ENCODE assay signal across 11 cellular contexts in the genomic region with DNA sequence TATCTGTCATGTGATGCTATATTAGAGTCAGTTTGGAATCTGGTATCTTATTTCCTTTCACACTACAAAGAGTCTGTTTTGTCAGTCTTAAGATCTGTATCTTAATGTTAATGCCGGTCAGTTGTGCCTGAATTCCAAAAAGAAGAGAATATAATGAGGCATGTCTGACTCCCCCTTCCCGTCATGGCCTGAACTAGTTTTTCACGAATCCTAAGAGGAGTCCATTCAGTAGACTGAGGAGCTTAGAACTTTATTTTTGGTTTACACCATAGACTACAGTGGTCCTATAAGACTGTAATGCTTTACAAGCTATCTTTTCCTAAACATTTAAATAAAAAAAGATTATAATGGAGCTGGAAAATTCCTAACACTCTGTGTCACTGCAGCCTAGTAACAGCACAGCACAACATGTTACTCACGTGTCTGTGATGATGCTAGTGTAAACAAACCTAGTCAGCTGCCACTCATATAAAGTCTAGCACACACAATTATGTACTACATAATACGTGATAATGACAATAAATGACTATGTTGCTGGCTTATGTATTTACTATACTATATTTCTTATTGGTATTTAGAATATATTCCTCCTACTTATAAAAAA. TPM values are rescaled to one million over a fixed set of nuclear protein-coding genes. Genes with fewer than 3 reads are reported as not detected.
DNase-seq lines count a peak whose midpoint lies in the region; ATAC-seq and TF ChIP-seq lines count a peak whose summit lies in the region.
"Had no signal": no experiment of that assay in that cellular context is flagged by ENCODE, and none has a peak within 500 bp of the region (broad histone marks: within the 10 kb centered on the region; RNA-seq: fewer than 3 reads in every experiment).

No MANE protein-coding gene starts in this region.

- TF ChIP-seq CTCF in MCF 10A (IDR thresholded peaks at IDR 0.05; ENCODE audit: unreplicated experiment) (no peak), breast epithelium (IDR thresholded peaks at IDR 0.05) (no peak), RWPE1 (conservative IDR thresholded peaks at IDR 0.05; ENCODE audit: low read depth) (no peak), foreskin keratinocyte (conservative IDR thresholded peaks at IDR 0.05) (no peak), type B pancreatic cell (conservative IDR thresholded peaks at IDR 0.05) (no peak), lower leg skin (IDR thresholded peaks at IDR 0.05) (no peak)

- H3K27me3 ChIP-seq in breast epithelium (no peaks in the 10 kb centered on the region), foreskin keratinocyte (no peaks in the 10 kb centered on the region)

- POLR2A ChIA-PET in MCF 10A (lab: Yijun Ruan, JAX) = interaction anchor here (0.6 to 0.9 kb wide), 3 partner anchors 11 to 1079 kb away, joined by 4 to 5 read pairs (median 4); a partner anchor contains a TSS
- POLR2A ChIA-PET in RWPE1 (lab: Yijun Ruan, JAX; ENCODE audit: low non-redundant PET) = no interaction called here

- H3K4me3 Mint-ChIP-seq in MCF 10A (ENCODE audit: unreplicated experiment) = no peak overlapping the region
- no peak overlapping the region for H3K4me3 Mint-ChIP-seq in type B pancreatic cell
- H3K4me3 Mint-ChIP-seq in stimulated activated naive CD8-positive, alpha-beta T cell treated with anti-CD3 and anti-CD28 coated beads, Interleukin-15, amount 100 ng/mL, for 72 hours = no peak overlapping the region

- H3K9me3 Mint-ChIP-seq in MCF 10A (ENCODE audit: unreplicated experiment) = no peaks in the 10 kb centered on the region
- H3K9me3 Mint-ChIP-seq in type B pancreatic cell = no peaks in the 10 kb centered on the region
- H3K9me3 Mint-ChIP-seq in stimulated activated naive CD8-positive, alpha-beta T cell treated with anti-CD3 and anti-CD28 coated beads, Interleukin-15, amount 100 ng/mL, for 72 hours = no peaks in the 10 kb centered on the region

- H3K27ac ChIP-seq in breast epithelium (no peak overlapping the region), RWPE1 (no peak overlapping the region), foreskin keratinocyte (no peak overlapping the region)

- H3K27me3 Mint-ChIP-seq in MCF 10A (ENCODE audit: insufficient read depth, unreplicated experiment) (no peaks in the 10 kb centered on the region), type B pancreatic cell (no peaks in the 10 kb centered on the region)
- no peaks in the 10 kb centered on the region for H3K27me3 Mint-ChIP-seq in stimulated activated naive CD8-positive, alpha-beta T cell treated with anti-CD3 and anti-CD28 coated beads, Interleukin-15, amount 100 ng/mL, for 72 hours

- ATAC-seq in foreskin keratinocyte = peak; percentile 100
- no peak for ATAC-seq in stimulated activated naive CD8-positive, alpha-beta T cell treated with anti-CD3 and anti-CD28 coated beads, Interleukin-15, amount 100 ng/mL, for 72 hours
- no peak for ATAC-seq in GM21529 (IDR thresholded peaks at IDR 0.05; ENCODE audit: unreplicated experiment)

- H3K4me1 Mint-ChIP-seq in MCF 10A (ENCODE audit: insufficient read depth, unreplicated experiment) (peaks cover 1% of the 10 kb centered on the region), type B pancreatic cell (ENCODE audit: unreplicated experiment) (peaks cover 3% of the 10 kb centered on the region)
- no peaks in the 10 kb centered on the region for H3K4me1 Mint-ChIP-seq in stimulated activated naive CD8-positive, alpha-beta T cell treated with anti-CD3 and anti-CD28 coated beads, Interleukin-15, amount 100 ng/mL, for 72 hours

- H3K4me3 ChIP-seq in breast epithelium (no peak overlapping the region), lower leg skin (ENCODE audit: low read depth, poor library complexity, severe bottlenecking) (no peak overlapping the region)

- H3K4me1 ChIP-seq in breast epithelium (no peaks in the 10 kb centered on the region), foreskin keratinocyte (peaks cover 17% of the 10 kb centered on the region)

- no TSS peak for BruUV-seq in MCF 10A (replicated peaks; lab: Mats Ljungman, UMichigan)

- H3K9me3 ChIP-seq in breast epithelium = no peaks in the 10 kb centered on the region

- H3K36me3 Mint-ChIP-seq in MCF 10A (ENCODE audit: insufficient read depth, unreplicated experiment) = peaks cover 6% of the 10 kb centered on the region
- peaks cover 15% of the 10 kb centered on the region for H3K36me3 Mint-ChIP-seq in type B pancreatic cell

- intact Hi-C loops in MCF 10A (cut with micrococcal nuclease) = no loop called here
- intact Hi-C loops in breast epithelium (cut with DNase I; ENCODE audit: low total_unique reads) = no loop called here
- intact Hi-C loops in lower leg skin (cut with DNase I; ENCODE audit: low total_unique reads) = no loop called here

- DNase-seq in MCF 10A (ENCODE audit: unreplicated experiment) (peak; percentile 42), breast epithelium (ENCODE audit: low spot score in 2 of 2) (no peak), RWPE1 (ENCODE audit: low spot score) (peak; percentile 26), foreskin keratinocyte (peak; percentile 39 to 71), type B pancreatic cell (ENCODE audit: extremely low spot score, unreplicated experiment) (no peak), lower leg skin (ENCODE audit: low spot score in 2 of 2) (no peak)
- DNase-seq in stimulated activated naive CD8-positive, alpha-beta T cell treated with anti-CD3 and anti-CD28 coated beads, Interleukin-15, amount 100 ng/mL, for 72 hours = no peak
- DNase-seq: erythroblast; NCI-H82; stimulated activated CD4-positive, alpha-beta T cell treated with anti-CD3 and anti-CD28 coated beads, Interleukin-4, amount 100 ng/mL, for 4 hours had no signal

- TF ChIP-seq POLR2A in breast epithelium (IDR thresholded peaks at IDR 0.05) (no peak), lower leg skin (IDR thresholded peaks at IDR 0.05) (no peak)

- no peaks in the 10 kb centered on the region for H3K36me3 ChIP-seq in breast epithelium

- CTCF ChIA-PET in MCF 10A (lab: Yijun Ruan, JAX) (interaction anchor here (0.9 to 1.4 kb wide), 3 partner anchors 10 to 51 kb away, joined by 3 to 5 read pairs (median 4); a partner anchor contains a TSS), RWPE1 (lab: Yijun Ruan, JAX) (no interaction called here)

- H3K27ac Mint-ChIP-seq in MCF 10A (ENCODE audit: low read depth, unreplicated experiment) (peak overlapping the region; percentile 52), type B pancreatic cell (peak overlapping the region; percentile 45)
- no peak overlapping the region for H3K27ac Mint-ChIP-seq in stimulated activated naive CD8-positive, alpha-beta T cell treated with anti-CD3 and anti-CD28 coated beads, Interleukin-15, amount 100 ng/mL, for 72 hours

- 51 to 57% methylated on average over 5 of the region's 5 CpGs for WGBS in lower leg skin, 2 donors

RNA-seq across cellular contexts. Expression of a gene that starts 50.6 kb away (rescaled TPM):
- 31.4 and 45.1 TPM in 2 replicates for total RNA-seq in MCF 10A (2022)
- 10 to 100 TPM; 40.6 to 55.8 (median 45.8) TPM for total RNA-seq in breast epithelium
- 31.0 and 35.3 TPM in 2 replicates for total RNA-seq in foreskin keratinocyte
- polyA plus RNA-seq in foreskin keratinocyte = 6.8 and 6.9 TPM in 2 replicates
- total RNA-seq in type B pancreatic cell (ENCODE audit: low replicate concordance) = 91.0 and 95.5 TPM in 2 replicates
- 10 to 100 TPM; 37.8 to 47.7 (median 41.0) TPM for total RNA-seq in lower leg skin

Comparison
In these comparisons a context has a peak if more than half of its experiments do, and no peak if none do; other contexts are left out.
1. DNase-seq: peak in MCF 10A (single experiment), RWPE1 (single experiment) and foreskin keratinocyte (2 of 2); none in breast epithelium (0 of 2), type B pancreatic cell (single experiment), lower leg skin (0 of 2) and stimulated activated naive CD8-positive, alpha-beta T cell treated with anti-CD3 and anti-CD28 coated beads, Interleukin-15, amount 100 ng/mL, for 72 hours (0 of 2).
2. H3K27ac Mint-ChIP-seq: peak in MCF 10A (single experiment) and type B pancreatic cell (single experiment); none in stimulated activated naive CD8-positive, alpha-beta T cell treated with anti-CD3 and anti-CD28 coated beads, Interleukin-15, amount 100 ng/mL, for 72 hours (0 of 2).